ENCODE assay signal across 26 cellular contexts in the genomic region with DNA sequence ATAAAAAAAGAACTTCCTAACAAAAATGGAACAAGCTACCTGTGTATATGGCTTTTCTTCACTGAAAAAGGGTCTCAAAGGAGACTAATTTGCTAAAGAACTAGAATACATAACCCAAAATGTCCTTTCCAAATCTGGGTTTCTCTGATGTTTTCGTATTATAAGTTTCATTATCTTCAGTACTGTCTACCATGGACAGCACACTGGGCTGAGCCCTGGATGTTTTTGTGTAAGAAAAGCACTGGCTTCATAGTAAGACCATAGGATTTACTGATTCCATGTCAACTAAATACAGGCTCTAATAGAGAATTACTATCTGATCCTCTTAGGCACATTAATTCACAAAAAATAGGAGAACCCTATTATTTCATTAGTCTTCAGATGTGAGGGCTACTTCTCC.
"Had no signal": no experiment of that assay in that cellular context is flagged by ENCODE, and none has a peak within 500 bp of the region (broad histone marks: within the 10 kb centered on the region; RNA-seq: fewer than 3 reads in every experiment).

No MANE protein-coding gene starts in this region.

- H3K4me1 ChIP-seq: breast epithelium had no signal

- FAIRE-seq: RCC 7860 had no signal

- H3K27ac ChIP-seq: breast epithelium, VCaP had no signal

- H3K27me3 ChIP-seq: breast epithelium had no signal

- DNase-seq: activated CD4-positive, alpha-beta memory T cell treated with anti-CD3 and anti-CD28 coated beads for 36 hours; activated CD4-positive, alpha-beta T cell treated with anti-CD3 and anti-CD28 coated beads, Interleukin-2, amount 10 ng/mL, durations not matched to agents 7 days and 5 days; activated CD4-positive, CD25-positive, alpha-beta regulatory T cell; activated CD8-positive, alpha-beta memory T cell treated with anti-CD3 and anti-CD28 coated beads for 24 hours; activated gamma-delta T cell; activated naive CD4-positive, alpha-beta T cell treated with anti-CD3 and anti-CD28 coated beads for 36 hours; activated T-cell treated with anti-CD3 and anti-CD28 coated beads for 4 hours; activated T-cell treated with anti-CD3 and anti-CD28 coated beads, Interleukin-2, amount 50 U/mL, for 48 hours; anterior cingulate cortex; caudate nucleus; Karpas-422; MM.1S; NCI-H1105 treated with DMSO at 0.1 percent for 48 hours; NCI-H1436 treated with DMSO at 0.1 percent for 48 hours; NCI-H187; NCI-H2081; NCI-H510A treated with DMSO at 0.1 percent for 48 hours; NCI-H69; NK-92 treated with Interleukin-12 subunit alpha and Interleukin-12 subunit beta, amount 100 ng/mL, for 24 hours; OCI-M1; SHP77 treated with DMSO at 0.1 percent for 48 hours; T-helper 1 cell had no signal

- H3K4me3 ChIP-seq: breast epithelium had no signal

- H3K9me3 ChIP-seq: breast epithelium had no signal

- H3K36me3 ChIP-seq: breast epithelium had no signal

- ATAC-seq: activated T-helper 17 cell treated with anti-CD3 and anti-CD28 coated beads, Interleukin-2, amount 50 U/mL, for 72 hours had no signal
